ENCODE assay signal across 8 cellular contexts in the genomic region with DNA sequence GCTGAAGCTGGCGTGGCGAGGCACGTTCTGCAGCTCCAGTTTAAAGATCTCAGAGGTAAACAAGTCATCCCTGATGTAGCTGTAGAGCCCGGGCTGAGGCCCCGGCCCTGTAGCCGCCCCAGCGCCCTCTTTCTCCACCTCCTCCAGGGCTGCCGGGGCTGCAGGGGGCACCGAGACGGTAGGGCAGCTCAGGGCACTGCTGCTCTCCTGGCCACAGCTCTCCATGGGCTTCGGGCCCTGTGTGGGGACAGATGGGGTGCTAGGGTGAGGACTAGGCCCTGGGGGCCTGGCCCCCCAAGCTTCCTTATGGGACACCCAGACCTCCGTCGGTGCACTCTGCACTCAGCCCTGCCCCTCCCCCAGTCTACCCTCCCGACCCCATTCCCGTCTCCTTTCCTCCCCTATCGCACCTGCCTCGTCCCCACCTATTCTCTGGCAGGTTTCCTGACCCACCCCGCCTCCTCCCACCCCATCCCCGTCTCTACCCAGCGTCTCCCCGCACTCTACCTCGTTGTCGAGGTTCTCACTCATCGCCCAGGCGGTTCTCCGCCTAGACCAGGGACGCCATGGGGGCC. TPM values are rescaled to one million over a fixed set of nuclear protein-coding genes. Genes with fewer than 3 reads are reported as not detected.
DNase-seq lines count a peak whose midpoint lies in the region; ATAC-seq and TF ChIP-seq lines count a peak whose summit lies in the region.

No MANE protein-coding gene starts in this region.

- peak; percentile 55 for DNase-seq in NCI-H82 (lab: John Stamatoyannopoulos, UW)
- no peak for DNase-seq in NCI-H82 treated with DMSO at 0.1 percent for 48 hours (lab: John Stamatoyannopoulos, UW; ENCODE audit: unreplicated experiment)
- DNase-seq in adrenal gland: peak in 5 of 7 donors; percentile 43 to 76 (median 60)
- no peak for DNase-seq in immature natural killer cell
- no peak for DNase-seq in suprapubic skin (ENCODE audit: low spot score in 2 of 2)
- DNase-seq in hypothalamus (lab: John Stamatoyannopoulos, UW): no peak
- no peak for DNase-seq in AML-193 (lab: John Stamatoyannopoulos, UW)

- H3K9me3 ChIP-seq in adrenal gland (replicated peaks in 1 of 3) (no peaks in the 10 kb centered on the region), suprapubic skin (no peaks in the 10 kb centered on the region)

- H3K4me1 ChIP-seq in adrenal gland (replicated peaks in 1 of 2) (peaks cover 19 to 34% of the 10 kb centered on the region in 2 donors), suprapubic skin (peaks cover 38% of the 10 kb centered on the region)

- H3K4me3 ChIP-seq in adrenal gland (peak overlapping the region; percentile 31 to 90 (median 90)), suprapubic skin (peak overlapping the region; percentile 83)

- intact Hi-C loops in adrenal gland (cut with DNase I): no loop called here

- TF ChIP-seq POLR2A in adrenal gland (IDR thresholded peaks at IDR 0.05) (no peak), suprapubic skin (IDR thresholded peaks at IDR 0.05) (no peak)

- WGBS in adrenal gland, 4 donors: 3 to 34% (median 6%) methylated on average over 9 to 27 of the region's 27 CpGs
- 2% methylated on average over 17 of the region's 27 CpGs for WGBS in suprapubic skin

- H3K4me3 Mint-ChIP-seq in immature natural killer cell: peak overlapping the region; percentile 85 to 92 (median 89)

- no peaks in the 10 kb centered on the region for H3K27me3 ChIP-seq in adrenal gland
- no peaks in the 10 kb centered on the region for H3K27me3 ChIP-seq in suprapubic skin

- no peaks in the 10 kb centered on the region for H3K9me3 Mint-ChIP-seq in immature natural killer cell

- no peak for TF ChIP-seq CTCF in adrenal gland (IDR thresholded peaks at IDR 0.05)
- no peak for TF ChIP-seq CTCF in suprapubic skin (IDR thresholded peaks at IDR 0.05)

- peaks cover 0 to 8% (median 3%) of the 10 kb centered on the region in 3 donors for H3K36me3 Mint-ChIP-seq in immature natural killer cell

- no peak for TF ChIP-seq EP300 in suprapubic skin (IDR thresholded peaks at IDR 0.05)

- peaks cover 3 to 18% (median 14%) of the 10 kb centered on the region in 3 donors for H3K27me3 Mint-ChIP-seq in immature natural killer cell (ENCODE audit: low read depth in 3 of 3)

- H3K4me1 Mint-ChIP-seq in immature natural killer cell: peaks cover 33 to 38% of the 10 kb centered on the region in 2 donors

- no peak for ATAC-seq in GM18861 (IDR thresholded peaks at IDR 0.05; ENCODE audit: unreplicated experiment)

- peak overlapping the region; percentile 68 to 95 (median 87) for H3K27ac Mint-ChIP-seq in immature natural killer cell

- H3K36me3 ChIP-seq in adrenal gland (replicated peaks in 1 of 2) (peaks cover 0 to 60% of the 10 kb centered on the region in 2 donors), suprapubic skin (peaks cover 68% of the 10 kb centered on the region)

- H3K27ac ChIP-seq in adrenal gland: peak overlapping the region; percentile 31 to 96 (median 90)
- H3K27ac ChIP-seq in suprapubic skin: peak overlapping the region; percentile 88

RNA-seq across cellular contexts. Expression of a gene that starts 0.6 kb away (rescaled TPM):
- total RNA-seq in adrenal gland (100 to 1,000 TPM in 5 of 8 donors, 10 to 100 TPM in 3; 71.4 to 346 (median 130) TPM), suprapubic skin (100 to 1,000 TPM; 107 to 150 (median 119) TPM)
- polyA plus RNA-seq in adrenal gland (100 to 1,000 TPM in 1 of 3 donors, 10 to 100 TPM in 2; 63.3 to 128 (median 70.1) TPM), immature natural killer cell (100 to 1,000 TPM in 1 of 3 donors, 10 to 100 TPM in 2; 90.4 to 111 (median 92.4) TPM)

RNA-seq across cellular contexts. Expression of a gene that starts 0.6 kb away (rescaled TPM):
- 10 to 100 TPM; 43.5 to 90.3 (median 66.8) TPM for total RNA-seq in adrenal gland
- 100 to 1,000 TPM in 2 of 3 donors, 10 to 100 TPM in 1; 22.4 to 283 (median 168) TPM for polyA plus RNA-seq in adrenal gland
- polyA plus RNA-seq in immature natural killer cell: 10 to 100 TPM; 22.7 to 33.7 (median 27.6) TPM
- 10 to 100 TPM; 52.0 to 98.6 (median 55.7) TPM for total RNA-seq in suprapubic skin

RNA-seq across cellular contexts. Expression of a gene that starts 15.1 kb away (rescaled TPM):
- total RNA-seq in adrenal gland: 10 to 100 TPM; 20.0 to 65.6 (median 36.1) TPM
- 100 to 1,000 TPM in 1 of 3 donors, 10 to 100 TPM in 2; 15.5 to 109 (median 59.3) TPM for polyA plus RNA-seq in adrenal gland
- polyA plus RNA-seq in immature natural killer cell: 1 to 10 TPM in 1 of 3 donors, under 1 TPM in 2; 0.54 to 3.7 (median 0.79) TPM
- 10 to 100 TPM; 26.0 to 64.2 (median 34.9) TPM for total RNA-seq in suprapubic skin

RNA-seq across cellular contexts. Expression of a gene that starts 34.4 kb away (rescaled TPM):
- total RNA-seq in adrenal gland (1 to 10 TPM in 2 of 8 donors, under 1 TPM in 5, not detected in 1; 0.30 to 1.6 (median 0.54) TPM), suprapubic skin (under 1 TPM in 1 of 4 donors, not detected in 3; 0.34 TPM)
- polyA plus RNA-seq in adrenal gland (10 to 100 TPM in 1 of 3 donors, 1 to 10 TPM in 1, not detected in 1; 2.9 to 19.0 TPM), immature natural killer cell (under 1 TPM in 1 of 3 donors, not detected in 2; 0.66 TPM)

RNA-seq across cellular contexts. Expression of a gene that starts 36.4 kb away (rescaled TPM):
- 10 to 100 TPM in 7 of 8 donors, 1 to 10 TPM in 1; 7.2 to 32.2 (median 20.0) TPM for total RNA-seq in adrenal gland
- 10 to 100 TPM; 16.3 to 31.0 (median 25.9) TPM for polyA plus RNA-seq in adrenal gland
- polyA plus RNA-seq in immature natural killer cell: 1 to 10 TPM in 2 of 3 donors, under 1 TPM in 1; 0.83 to 5.4 (median 1.4) TPM
- 10 to 100 TPM; 22.4 to 69.1 (median 38.0) TPM for total RNA-seq in suprapubic skin

Comparison
In these comparisons a context has a peak if more than half of its experiments do, and no peak if none do; other contexts are left out.
1. DNase-seq: peak in NCI-H82 (single experiment) and adrenal gland (5 of 7); none in NCI-H82 treated with DMSO at 0.1 percent for 48 hours (single experiment), immature natural killer cell (0 of 3), suprapubic skin (0 of 2), hypothalamus (0 of 51) and AML-193 (0 of 2).